19 cellular contexts compared by ENCODE assay signal in genomic region chr11:10439924-10440323, GRCh38. TPM values are rescaled to one million over a fixed set of nuclear protein-coding genes. Genes with fewer than 3 reads are reported as not detected.
A peak's percentile ranks its signal among the peaks of the same experiment; 100 is the strongest.
DNase-seq lines count a peak whose midpoint lies in the region; ATAC-seq, FAIRE-seq and TF ChIP-seq lines count a peak whose summit lies in the region.
"Had no signal": no experiment of that assay in that cellular context is flagged by ENCODE, and none has a peak within 500 bp of the region (broad histone marks: within the 10 kb centered on the region; RNA-seq: fewer than 3 reads in every experiment).

No MANE protein-coding gene starts in this region.

- H3K4me1 ChIP-seq in K562 (replicated peaks in 1 of 2; ENCODE audit: control insufficient read depth in 2 of 2, insufficient read depth in 2 of 2, low read length in 2 of 2): peaks cover 6 to 11% of the 10 kb centered on the region in 2 experiments

- no peaks in the 10 kb centered on the region for H3K79me2 ChIP-seq in K562 (ENCODE audit: control insufficient read depth, insufficient read depth, low read length)

- H3K4me2 ChIP-seq in K562 (ENCODE audit: insufficient read depth, low read length): no peak overlapping the region
- H3K4me2 ChIP-seq: BLaER1 had no signal

- H3K9me3 ChIP-seq in K562 (replicated peaks; ENCODE audit: control insufficient read depth, insufficient read depth, low read depth, low read length): no peaks in the 10 kb centered on the region
- H3K9me3 ChIP-seq: BLaER1 had no signal

- BruUV-seq in K562 (replicated peaks; lab: Mats Ljungman, UMichigan): no TSS peak

- in situ Hi-C loops in K562 (cut with MboI) (no loop called here), brain microvascular endothelial cell (cut with HindIII; ENCODE audit: low pct_ligation_motif_present, low sequenced_read_pairs) (no loop called here)

- H3K4me3 ChIP-seq in K562 (no peak overlapping the region), brain microvascular endothelial cell (ENCODE audit: low read depth, low read length) (no peak overlapping the region)
- H3K4me3 ChIP-seq: BLaER1 had no signal

- POLR2A ChIA-PET in K562 (lab: Yijun Ruan, JAX): interaction anchor here (0.5 to 1.8 kb wide), 3 partner anchors 17 to 311 kb away, joined by 3 to 4 read pairs (median 4); partner anchors contain the start of gene CTR9

- no peak overlapping the region for H2AFZ ChIP-seq in K562 (ENCODE audit: low read depth, low read length)

- peak; percentile 30 for DNase-seq in ELF-1 (ENCODE audit: low read depth, low spot score)
- no peak for DNase-seq in K562 (ENCODE audit: extremely low read depth in 1 of 4, low spot score in 3 of 4)
- no peak for DNase-seq in memory B cell (ENCODE audit: low spot score in 2 of 2)
- no peak for DNase-seq in osteocyte (ENCODE audit: extremely low spot score, unreplicated experiment)
- DNase-seq in cerebellar cortex (ENCODE audit: low spot score): no peak
- no peak for DNase-seq in brain microvascular endothelial cell
- DNase-seq: 8988T; CD4-positive, alpha-beta memory T cell; DMS153; DMS79; GF-D8; GOT3; H7; HFFc6 had no signal

- no peak for ATAC-seq in K562
- ATAC-seq in memory B cell (ENCODE audit: low read depth): no peak
- ATAC-seq in HG03159 (IDR thresholded peaks at IDR 0.05; ENCODE audit: unreplicated experiment): no peak
- ATAC-seq: HCT116, HepG2 had no signal

- no peak for FAIRE-seq in K562 (lab: Jason Lieb, UNC)
- FAIRE-seq: HepG2 had no signal

- H3K9ac ChIP-seq in K562 (ENCODE audit: insufficient read depth in 1 of 2, low read depth in 2 of 2, low read length in 2 of 2): no peak overlapping the region
- H3K9ac ChIP-seq: BLaER1 had no signal

- H3K27me3 ChIP-seq in K562 (ENCODE audit: control insufficient read depth in 2 of 2, insufficient read depth in 2 of 2, low read length in 2 of 2) (no peaks in the 10 kb centered on the region), brain microvascular endothelial cell (replicated peaks) (no peaks in the 10 kb centered on the region)
- H3K27me3 ChIP-seq: BLaER1 had no signal

- no peaks in the 10 kb centered on the region for H4K20me1 ChIP-seq in K562 (replicated peaks; ENCODE audit: control insufficient read depth, insufficient read depth, low read length)
- H4K20me1 ChIP-seq: BLaER1 had no signal

- H3K4me3 Mint-ChIP-seq in memory B cell (no peak overlapping the region), osteocyte (ENCODE audit: unreplicated experiment) (no peak overlapping the region)
- H3K4me3 Mint-ChIP-seq: CD14-positive monocyte; CD4-positive, alpha-beta memory T cell; HFFc6 had no signal

- WGBS in K562 (ENCODE audit: insufficient coverage, low coverage, missing lambda C conversion rate): 63% methylated on average over 6 of the region's 6 CpGs

- no peaks in the 10 kb centered on the region for H3K9me1 ChIP-seq in K562 (ENCODE audit: control insufficient read depth, insufficient read depth, low read length)

- CTCF ChIA-PET in K562 (lab: Yijun Ruan, JAX; ENCODE audit: low intra/inter-chr PET ratio): interaction anchor here (0.6 kb wide), 1 partner anchor 28 kb away, joined by 3 read pairs; no protein-coding TSS in a partner anchor

- H3K27me3 Mint-ChIP-seq in memory B cell (no peaks in the 10 kb centered on the region), osteocyte (ENCODE audit: unreplicated experiment) (no peaks in the 10 kb centered on the region)
- H3K27me3 Mint-ChIP-seq: CD4-positive, alpha-beta memory T cell had no signal

- TF ChIP-seq RAD21 in K562 (CRISPR knock-in tag; conservative IDR thresholded peaks at IDR 0.05 in 1 of 2, IDR thresholded peaks at IDR 0.05 in 1 of 2): no peak

- no peak for TF ChIP-seq POLR2A in K562 (conservative IDR thresholded peaks at IDR 0.05)

- no peaks in the 10 kb centered on the region for H3K36me3 ChIP-seq in K562 (ENCODE audit: control insufficient read depth, insufficient read depth, low read length)
- H3K36me3 ChIP-seq in brain microvascular endothelial cell (replicated peaks): no peaks in the 10 kb centered on the region
- H3K36me3 ChIP-seq: BLaER1 had no signal

- no peaks in the 10 kb centered on the region for H3K36me3 Mint-ChIP-seq in memory B cell
- no peaks in the 10 kb centered on the region for H3K36me3 Mint-ChIP-seq in osteocyte (ENCODE audit: unreplicated experiment)
- H3K36me3 Mint-ChIP-seq: CD4-positive, alpha-beta memory T cell had no signal

- no peak overlapping the region for H3K27ac ChIP-seq in K562 (ENCODE audit: extremely low read depth, low read depth, low read length)
- H3K27ac ChIP-seq in brain microvascular endothelial cell: no peak overlapping the region
- H3K27ac ChIP-seq: BLaER1 had no signal

- H3K9me3 Mint-ChIP-seq in memory B cell: no peaks in the 10 kb centered on the region
- no peaks in the 10 kb centered on the region for H3K9me3 Mint-ChIP-seq in osteocyte (ENCODE audit: unreplicated experiment)
- H3K9me3 Mint-ChIP-seq: CD4-positive, alpha-beta memory T cell; HFFc6 had no signal

- H3K4me1 Mint-ChIP-seq in memory B cell (peaks cover 25% of the 10 kb centered on the region), osteocyte (ENCODE audit: unreplicated experiment) (peaks cover 39% of the 10 kb centered on the region)

- TF ChIP-seq EP300 in K562 (IDR thresholded peaks at IDR 0.05; ENCODE audit: low read length): no peak

- TF ChIP-seq CTCF in K562 (IDR thresholded peaks at IDR 0.05 in 2 of 3, conservative IDR thresholded peaks at IDR 0.05 in 1 of 3; ENCODE audit: insufficient read depth in 2 of 3, low read depth in 1 of 3, low read length in 3 of 3) (no peak), osteocyte (IDR thresholded peaks at IDR 0.05) (no peak), brain microvascular endothelial cell (IDR thresholded peaks at IDR 0.05; ENCODE audit: low read depth, low read length, missing control alignments) (no peak)

- intact Hi-C loops in K562 (cut with micrococcal nuclease): no loop called here

- peak overlapping the region; percentile 25 for H3K27ac Mint-ChIP-seq in memory B cell
- H3K27ac Mint-ChIP-seq in osteocyte (ENCODE audit: unreplicated experiment): peak overlapping the region; percentile 75
- H3K27ac Mint-ChIP-seq: HFFc6 had no signal

TF ChIP-seq in K562, 482 proteins besides CTCF, POLR2A, EP300 and RAD21:
- no peak for TF ChIP-seq RHOXF2B (CRISPR knock-in tag; conservative IDR thresholded peaks at IDR 0.05)
- TF ChIP-seq, protein P1, sequence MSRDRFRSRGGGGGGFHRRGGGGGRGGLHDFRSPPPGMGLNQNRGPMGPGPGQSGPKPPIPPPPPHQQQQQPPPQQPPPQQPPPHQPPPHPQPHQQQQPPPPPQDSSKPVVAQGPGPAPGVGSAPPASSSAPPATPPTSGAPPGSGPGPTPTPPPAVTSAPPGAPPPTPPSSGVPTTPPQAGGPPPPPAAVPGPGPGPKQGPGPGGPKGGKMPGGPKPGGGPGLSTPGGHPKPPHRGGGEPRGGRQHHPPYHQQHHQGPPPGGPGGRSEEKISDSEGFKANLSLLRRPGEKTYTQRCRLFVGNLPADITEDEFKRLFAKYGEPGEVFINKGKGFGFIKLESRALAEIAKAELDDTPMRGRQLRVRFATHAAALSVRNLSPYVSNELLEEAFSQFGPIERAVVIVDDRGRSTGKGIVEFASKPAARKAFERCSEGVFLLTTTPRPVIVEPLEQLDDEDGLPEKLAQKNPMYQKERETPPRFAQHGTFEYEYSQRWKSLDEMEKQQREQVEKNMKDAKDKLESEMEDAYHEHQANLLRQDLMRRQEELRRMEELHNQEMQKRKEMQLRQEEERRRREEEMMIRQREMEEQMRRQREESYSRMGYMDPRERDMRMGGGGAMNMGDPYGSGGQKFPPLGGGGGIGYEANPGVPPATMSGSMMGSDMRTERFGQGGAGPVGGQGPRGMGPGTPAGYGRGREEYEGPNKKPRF (IDR thresholded peaks at IDR 0.05; ENCODE audit: low read depth, low read length): no peak
- TF ChIP-seq ZNF696 (CRISPR knock-in tag; conservative IDR thresholded peaks at IDR 0.05): no peak
- TF ChIP-seq NR2C1 (IDR thresholded peaks at IDR 0.05): peak; percentile 70
- TF ChIP-seq NR2C1 (tag; IDR thresholded peaks at IDR 0.05): peak; percentile 52

RNA-seq across cellular contexts. Expression of gene AMPD3, which starts 15.1 kb away (rescaled TPM):
- total RNA-seq in K562 (2011; cell fraction: chromatin; rRNA removed; ENCODE audit: low replicate concordance): 55.3 and 77.7 TPM in 2 replicates
- total RNA-seq in K562 (2011; cell fraction: nucleolus; rRNA removed): 41.2 and 45.5 TPM in 2 replicates
- 42.5 and 52.8 TPM in 2 replicates for total RNA-seq in K562 (2011; cell fraction: nucleoplasm; rRNA removed)
- 11.2 and 14.2 TPM in 2 replicates for total RNA-seq in K562 (2014; rRNA removed)
- 7.1 and 7.8 TPM in 2 replicates for total RNA-seq in K562 (2014; rRNA removed; fragmentation: Illumina TruSeq; extraction: Trizol)
- total RNA-seq in K562 (2015; rRNA removed; fragmentation: Illumina TruSeq; extraction: Trizol): 6.1 and 7.2 TPM in 2 replicates
- total RNA-seq in K562 (2021): 17.3 and 17.9 TPM in 2 replicates
- polyA plus RNA-seq in K562 (2011; rRNA removed): 22.2 and 23.6 TPM in 2 replicates
- 17.5 and 39.4 TPM in 2 replicates for polyA plus RNA-seq in K562 (2011; cell fraction: cytosol; rRNA removed)
- 47.3 and 74.7 TPM in 2 replicates for polyA plus RNA-seq in K562 (2011; cell fraction: nucleus; rRNA removed)
- polyA plus RNA-seq in K562 (2012): 10.7 and 13.0 TPM in 2 replicates
- 15.3 and 19.7 TPM in 2 replicates for polyA plus RNA-seq in K562 (2014; fragmentation: Illumina TruSeq; extraction: Trizol)
- polyA plus RNA-seq in K562 (2014; fragmentation: Nextera tagmentation; extraction: Ambion mirVana): 1 to 10 TPM; 4.4 to 6.0 TPM
- polyA plus RNA-seq in K562 (2014; rRNA removed): 12.8 and 13.4 TPM in 2 replicates
- 13.6 and 15.4 TPM in 2 replicates for polyA minus RNA-seq in K562 (2011; rRNA and poly(A)+ RNA removed)
- polyA minus RNA-seq in K562 (2011; cell fraction: cytosol; rRNA and poly(A)+ RNA removed): 12.5 and 18.0 TPM in 2 replicates
- polyA minus RNA-seq in K562 (2011; cell fraction: nucleus; rRNA and poly(A)+ RNA removed): 30.7 and 31.7 TPM in 2 replicates
- total RNA-seq in osteocyte: 5.3 and 6.2 TPM in 2 replicates
